Comparison of ENCODE assay signal across 25 cellular contexts in the genomic region with DNA sequence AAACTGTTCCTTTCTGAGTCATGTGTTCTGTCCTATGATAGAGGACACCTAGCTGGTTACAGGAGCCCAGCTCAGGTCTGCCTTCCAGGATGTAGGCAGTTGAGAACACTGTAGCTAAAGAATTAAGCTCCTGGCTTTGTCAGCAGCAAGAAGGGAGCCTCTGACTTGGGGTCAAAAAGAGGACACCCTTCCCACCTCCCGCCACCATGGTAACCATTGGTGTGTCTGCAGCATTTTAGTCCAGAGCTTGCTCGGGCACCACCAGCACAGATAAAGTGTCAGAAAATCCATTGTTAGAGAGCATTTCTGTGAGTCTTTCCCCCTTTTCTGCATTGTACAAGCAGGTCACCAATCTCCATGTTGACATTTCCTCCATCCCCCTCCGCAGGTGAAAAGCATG.
"Had no signal": no experiment of that assay in that cellular context is flagged by ENCODE, and none has a peak within 500 bp of the region (broad histone marks: within the 10 kb centered on the region; RNA-seq: fewer than 3 reads in every experiment).

No MANE protein-coding gene starts in this region.

- ATAC-seq: gastroesophageal sphincter; left cardiac atrium; left ventricle myocardium superior; mucosa of descending colon; naive thymus-derived CD8-positive, alpha-beta T cell; pancreas; right lobe of liver; stimulated activated effector memory CD8-positive, alpha-beta T cell treated with anti-CD3 and anti-CD28 coated beads, Interleukin-12 subunit alpha, Interleukin-12 subunit beta, amount 100 ng/mL, for 72 hours; stimulated activated naive CD8-positive, alpha-beta T cell treated with anti-CD3 and anti-CD28 coated beads, Interleukin-15, Interleukin-2, amounts not matched to agents 100 U/mL and 50 U/mL, for 24 hours had no signal

- H3K4me3 ChIP-seq: esophagus muscularis mucosa, gastroesophageal sphincter, lung, mucosa of descending colon, pancreas, prostate gland, right lobe of liver, suprapubic skin, thyroid gland, upper lobe of left lung, uterus had no signal

- H3K9me3 Mint-ChIP-seq: naive thymus-derived CD8-positive, alpha-beta T cell; neural crest cell; stimulated activated effector memory CD8-positive, alpha-beta T cell treated with anti-CD3 and anti-CD28 coated beads, Interleukin-12 subunit alpha, Interleukin-12 subunit beta, amount 100 ng/mL, for 72 hours had no signal

- H3K4me1 Mint-ChIP-seq: stimulated activated effector memory CD8-positive, alpha-beta T cell treated with anti-CD3 and anti-CD28 coated beads, Interleukin-12 subunit alpha, Interleukin-12 subunit beta, amount 100 ng/mL, for 72 hours had no signal

- H3K4me3 Mint-ChIP-seq: naive thymus-derived CD8-positive, alpha-beta T cell; neural crest cell; stimulated activated effector memory CD8-positive, alpha-beta T cell treated with anti-CD3 and anti-CD28 coated beads, Interleukin-12 subunit alpha, Interleukin-12 subunit beta, amount 100 ng/mL, for 72 hours had no signal

- H3K27ac Mint-ChIP-seq: stimulated activated effector memory CD8-positive, alpha-beta T cell treated with anti-CD3 and anti-CD28 coated beads, Interleukin-12 subunit alpha, Interleukin-12 subunit beta, amount 100 ng/mL, for 72 hours had no signal

- DNase-seq: effector memory CD4-positive, alpha-beta T cell; foreskin fibroblast; glutamatergic neuron; islet precursor cell; left cardiac atrium; left ventricle myocardium superior; mesendoderm; mucosa of descending colon; naive thymus-derived CD8-positive, alpha-beta T cell; nucleus accumbens; pancreas; right lobe of liver; stimulated activated CD4-positive, alpha-beta T cell treated with anti-CD3 and anti-CD28 coated beads, Interleukin-4, amount 100 ng/mL, for 1 hour; stimulated activated CD8-positive, alpha-beta memory T cell treated with anti-CD3 and anti-CD28 coated beads, Interleukin-4, amount 100 ng/mL, for 48 hours; stimulated activated naive CD8-positive, alpha-beta T cell treated with anti-CD3 and anti-CD28 coated beads, Interleukin-15, Interleukin-2, amounts not matched to agents 100 U/mL and 50 U/mL, for 24 hours; thyroid gland; upper lobe of left lung; uterus had no signal

- H3K27me3 Mint-ChIP-seq: naive thymus-derived CD8-positive, alpha-beta T cell had no signal
